In the genomic region with DNA sequence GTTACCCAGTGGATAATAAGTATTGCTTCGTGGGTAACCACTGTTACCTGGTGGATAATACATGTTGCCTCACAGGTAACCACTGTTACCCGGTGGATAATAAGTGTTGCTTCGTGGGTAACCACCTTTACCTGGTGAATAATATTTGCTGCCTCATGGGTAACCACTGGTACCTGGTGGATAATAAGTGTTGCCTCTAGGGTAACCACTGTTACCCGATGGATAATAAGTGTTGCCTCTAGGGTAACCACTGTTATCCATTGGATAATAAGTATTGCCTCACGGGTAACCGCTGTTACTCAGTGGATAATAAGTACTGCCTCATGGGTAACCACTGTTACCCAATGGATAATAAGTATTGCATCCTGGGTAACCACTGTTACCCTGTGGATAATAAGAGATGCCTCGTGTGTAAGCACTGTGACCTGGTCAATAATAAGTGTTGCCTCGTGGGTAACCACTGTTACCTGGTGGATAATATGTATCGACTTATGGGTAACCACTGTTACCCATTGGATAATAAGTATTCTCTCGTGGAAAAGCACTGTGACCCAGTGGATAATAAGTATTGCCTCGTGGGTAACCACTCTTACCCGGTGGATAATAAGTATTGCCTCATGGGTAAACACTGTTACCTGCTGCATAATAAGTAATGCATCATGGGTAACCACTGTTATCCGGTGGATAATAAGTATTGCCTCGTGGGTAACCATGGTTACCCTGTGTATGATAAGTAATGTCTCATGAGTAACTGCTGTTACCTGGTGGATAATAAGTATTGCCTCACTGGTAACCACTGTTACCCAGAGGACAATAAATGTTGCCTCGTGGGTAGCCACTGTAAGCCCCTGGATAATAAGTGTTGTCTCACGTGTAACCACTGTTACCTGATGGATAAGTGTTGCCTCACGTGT, we compare ENCODE assay signal across 19 cellular contexts. TPM values are rescaled to one million over a fixed set of nuclear protein-coding genes. Genes with fewer than 3 reads are reported as not detected.
A peak's percentile ranks its signal among the peaks of the same experiment; 100 is the strongest.
DNase-seq lines count a peak whose midpoint lies in the region; FAIRE-seq and TF ChIP-seq lines count a peak whose summit lies in the region.
"Had no signal": no experiment of that assay in that cellular context is flagged by ENCODE, and none has a peak within 500 bp of the region (broad histone marks: within the 10 kb centered on the region; RNA-seq: fewer than 3 reads in every experiment).

No MANE protein-coding gene starts in this region.

- no peak overlapping the region for H3K27ac Mint-ChIP-seq in osteocyte (ENCODE audit: unreplicated experiment)
- H3K27ac Mint-ChIP-seq: B cell; CD4-positive, alpha-beta T cell had no signal

- H3K4me3 Mint-ChIP-seq in osteocyte (ENCODE audit: unreplicated experiment): no peak overlapping the region
- H3K4me3 Mint-ChIP-seq: B cell; CD4-positive, alpha-beta T cell had no signal

- FAIRE-seq in GM18507 (lab: Jason Lieb, UNC): peak; percentile 69
- FAIRE-seq: H54 had no signal

- no peaks in the 10 kb centered on the region for H3K4me1 ChIP-seq in colonic mucosa

- H3K4me3 ChIP-seq in GM06990 (replicated peaks; ENCODE audit: low read depth, low read length) (no peak overlapping the region), colonic mucosa (no peak overlapping the region)
- H3K4me3 ChIP-seq: GM23248 had no signal

- TF ChIP-seq CTCF in GM06990 (IDR thresholded peaks at IDR 0.05; ENCODE audit: insufficient read depth, low read length, poor library complexity, severe bottlenecking): no peak
- TF ChIP-seq CTCF in colonic mucosa (IDR thresholded peaks at IDR 0.05): no peak
- TF ChIP-seq CTCF in osteocyte (IDR thresholded peaks at IDR 0.05): no peak

- H3K36me3 Mint-ChIP-seq in osteocyte (ENCODE audit: unreplicated experiment): no peaks in the 10 kb centered on the region

- DNase-seq in GM06990 (ENCODE audit: extremely low read depth, insufficient read length): peak; percentile 42
- no peak for DNase-seq in GM18507 (ENCODE audit: extremely low spot score, insufficient read length, low read depth)
- peak; percentile 6 for DNase-seq in colonic mucosa
- peak; percentile 13 for DNase-seq in osteocyte (ENCODE audit: extremely low spot score, unreplicated experiment)
- DNase-seq in stimulated activated CD4-positive, alpha-beta T cell treated with anti-CD3 and anti-CD28 coated beads, Interleukin-4, amount 100 ng/mL, for 4 hours: no peak
- no peak for DNase-seq in NOMO-1 treated with dmso at 0.1 percent for 144 hours (lab: John Stamatoyannopoulos, UW; ENCODE audit: unreplicated experiment)
- DNase-seq in NCI-H526 treated with DMSO at 0.1 percent for 48 hours (lab: John Stamatoyannopoulos, UW): no peak
- DNase-seq: ACHN; C1 segment of cervical spinal cord; Calu3; CD4-positive, alpha-beta T cell; DMS 273 treated with DMSO at 0.1 percent for 48 hours; GM23248; KBM-7 had no signal

- H3K9me3 Mint-ChIP-seq in osteocyte (ENCODE audit: unreplicated experiment): peaks cover 17% of the 10 kb centered on the region

- no peaks in the 10 kb centered on the region for H3K9me3 ChIP-seq in colonic mucosa

- no peak overlapping the region for H3K9ac ChIP-seq in colonic mucosa (ENCODE audit: low read depth in 2 of 2, low read length in 2 of 2)
- H3K9ac ChIP-seq: GM23248 had no signal

- intact Hi-C loops in colonic mucosa (cut with DNase I): no loop called here

- H3K4me1 Mint-ChIP-seq in osteocyte (ENCODE audit: unreplicated experiment): no peaks in the 10 kb centered on the region
- H3K4me1 Mint-ChIP-seq: B cell had no signal

- H3K27me3 Mint-ChIP-seq in osteocyte (ENCODE audit: unreplicated experiment): no peaks in the 10 kb centered on the region
- H3K27me3 Mint-ChIP-seq: B cell; CD4-positive, alpha-beta T cell had no signal

- H3K36me3 ChIP-seq in GM06990 (ENCODE audit: control insufficient read depth, insufficient read depth, low read length): no peaks in the 10 kb centered on the region
- no peaks in the 10 kb centered on the region for H3K36me3 ChIP-seq in colonic mucosa

- H3K27me3 ChIP-seq in GM06990 (replicated peaks; ENCODE audit: control insufficient read depth, insufficient read depth, low read length) (no peaks in the 10 kb centered on the region), colonic mucosa (no peaks in the 10 kb centered on the region)

- H3K27ac ChIP-seq in colonic mucosa: no peak overlapping the region
- H3K27ac ChIP-seq: GM23248, HL-60 had no signal

RNA-seq across cellular contexts. Expression of gene NXPE4, which starts 20.1 kb away (rescaled TPM):
- total RNA-seq in colonic mucosa (100 to 1,000 TPM in 1 of 2 donors, 10 to 100 TPM in 1; 95.2 to 178 TPM), osteocyte (not detected in 2 replicates)
- total RNA-seq: A172; B cell; Calu3; CD4-positive, alpha-beta T cell; Daoy; GM23248 had no signal

RNA-seq across cellular contexts. Expression of gene NXPE1, which starts 56.0 kb away (rescaled TPM):
- total RNA-seq in colonic mucosa (100 to 1,000 TPM; 210 to 217 TPM), osteocyte (not detected in 2 replicates)
- total RNA-seq: A172; B cell; Calu3; CD4-positive, alpha-beta T cell; Daoy; GM23248 had no signal

Comparison
In these comparisons a context has a peak if more than half of its experiments do, and no peak if none do; other contexts are left out.
1. DNase-seq: peak in GM06990 (single experiment), colonic mucosa (single experiment) and osteocyte (single experiment); none in GM18507 (single experiment), stimulated activated CD4-positive, alpha-beta T cell treated with anti-CD3 and anti-CD28 coated beads, Interleukin-4, amount 100 ng/mL, for 4 hours (0 of 2), NOMO-1 treated with dmso at 0.1 percent for 144 hours (single experiment) and NCI-H526 treated with DMSO at 0.1 percent for 48 hours (single experiment).
2. RNA of gene NXPE4, which starts 20.1 kb away (total RNA-seq): 95.2 to 178 TPM in colonic mucosa; not detected in osteocyte; every median in the first group is over 10 times any median in the second.
3. RNA of gene NXPE1, which starts 56.0 kb away (total RNA-seq): 210 to 217 TPM in colonic mucosa; not detected in osteocyte; every median in the first group is over 100 times any median in the second.